ENCODE assay signal across 23 cellular contexts in genomic region chr17:62713096-62713870, GRCh38.
A peak's percentile ranks its signal among the peaks of the same experiment; 100 is the strongest.
DNase-seq lines count a peak whose midpoint lies in the region; ATAC-seq and TF ChIP-seq lines count a peak whose summit lies in the region.
"Had no signal": no experiment of that assay in that cellular context is flagged by ENCODE, and none has a peak within 500 bp of the region (broad histone marks: within the 10 kb centered on the region; RNA-seq: fewer than 3 reads in every experiment).

No MANE protein-coding gene starts in this region.

- H2AK5ac ChIP-seq in H9 (ENCODE audit: insufficient read length, low read length) (no peak overlapping the region), mesendoderm (ENCODE audit: low read length) (no peak overlapping the region)

- no peak overlapping the region for H3K4me3 Mint-ChIP-seq in H9
- H3K4me3 Mint-ChIP-seq: activated CD4-positive, alpha-beta T cell treated with anti-CD3 and anti-CD28 coated beads for 36 hours; activated naive CD4-positive, alpha-beta T cell treated with anti-CD3 and anti-CD28 coated beads for 36 hours; activated T-cell treated with anti-CD3 and anti-CD28 coated beads, Interleukin-2, amount 50 U/mL, for 4 hours; CD8-positive, alpha-beta memory T cell; dendritic cell treated with granulocyte-macrophage colony-stimulating factor and Interleukin-4, amounts not matched to agents 40 ng/mL and 50 ng/mL, for 4 days; T-helper 1 cell treated with Interleukin-12 subunit alpha and Interleukin-12 subunit beta and Interleukin-4 antibody, amounts not matched to agents 30 μg/mL and 1 μg/mL, for 36 hours had no signal

- peaks cover 7 to 16% (median 14%) of the 10 kb centered on the region in 3 experiments for H3K36me3 Mint-ChIP-seq in H9 (ENCODE audit: insufficient read depth in 1 of 3, low read depth in 3 of 3)
- H3K36me3 Mint-ChIP-seq: CD8-positive, alpha-beta memory T cell had no signal

- H2BK5ac ChIP-seq in H9 (ENCODE audit: insufficient read length, low read length), result no peak overlapping the region
- no peak overlapping the region for H2BK5ac ChIP-seq in mesendoderm (ENCODE audit: low read length)

- H3K79me1 ChIP-seq in H9 (ENCODE audit: insufficient read depth, low read depth, low read length, poor library complexity, severe bottlenecking) (no peaks in the 10 kb centered on the region), mesendoderm (ENCODE audit: low read length) (no peaks in the 10 kb centered on the region)

- H3K9ac ChIP-seq in H9 (ENCODE audit: extremely low read depth, insufficient read length, low read length) (no peak overlapping the region), mesendoderm (ENCODE audit: low read length) (no peak overlapping the region)
- H3K9ac ChIP-seq: GM23248 had no signal

- H3K27me3 Mint-ChIP-seq in H9 (ENCODE audit: low read depth), result peaks cover 15% of the 10 kb centered on the region
- H3K27me3 Mint-ChIP-seq: CD8-positive, alpha-beta memory T cell had no signal

- DNase-seq in H9 (peak; percentile 70), RWPE2 (ENCODE audit: low spot score) (peak; percentile 15), mesendoderm (no peak), renal cortical epithelial cell (ENCODE audit: low read depth) (peak; percentile 52), thyroid gland (no peak), GOT3 (lab: John Stamatoyannopoulos, UW) (no peak)
- DNase-seq: activated CD4-positive, alpha-beta T cell treated with anti-CD3 and anti-CD28 coated beads for 36 hours; activated naive CD4-positive, alpha-beta T cell treated with anti-CD3 and anti-CD28 coated beads for 36 hours; activated T-cell treated with anti-CD3 and anti-CD28 coated beads, Interleukin-2, amount 50 U/mL, for 4 hours; CD8-positive, alpha-beta memory T cell; GM23248; kidney glomerular epithelial cell; MV-4-11; NCI-H1694; NCI-H69; stimulated activated naive CD4-positive, alpha-beta T cell treated with Interleukin-2 at 50 U/mL for 16 hours had no signal

- ATAC-seq in RWPE2 (ENCODE audit: low read depth) (no peak), HG02763 (IDR thresholded peaks at IDR 0.05; ENCODE audit: unreplicated experiment) (no peak)
- ATAC-seq: activated CD4-positive, alpha-beta T cell treated with anti-CD3 and anti-CD28 coated beads for 36 hours; activated T-cell treated with anti-CD3 and anti-CD28 coated beads, Interleukin-2, amount 50 U/mL, for 4 hours had no signal

- no peaks in the 10 kb centered on the region for H4K20me1 ChIP-seq in H9 (ENCODE audit: control insufficient read depth, insufficient read depth, insufficient read length)

- H3K79me2 ChIP-seq in H9 (ENCODE audit: insufficient read depth, low read length) (no peaks in the 10 kb centered on the region), mesendoderm (ENCODE audit: control insufficient read depth, insufficient read depth, low read length) (no peaks in the 10 kb centered on the region)

- H3T11ph ChIP-seq in H9 (ENCODE audit: low read length), result no peak overlapping the region

- H4K8ac ChIP-seq in H9 (replicated peaks; ENCODE audit: insufficient read length, low read depth, low read length) (no peak overlapping the region), mesendoderm (ENCODE audit: low read depth, low read length) (no peak overlapping the region)

- no peak overlapping the region for H4K91ac ChIP-seq in H9 (ENCODE audit: insufficient read length, low read depth, low read length)

- H2AFZ ChIP-seq in H9 (ENCODE audit: low read length), result peak overlapping the region; percentile 51
- H2AFZ ChIP-seq: GM23248 had no signal

- no peak for TF ChIP-seq POLR2A in thyroid gland (IDR thresholded peaks at IDR 0.05)

- no peak overlapping the region for H3K4ac ChIP-seq in H9 (ENCODE audit: low read depth, low read length)
- H3K4ac ChIP-seq in mesendoderm (ENCODE audit: low read depth, low read length), result no peak overlapping the region

- no peak overlapping the region for H3K27ac Mint-ChIP-seq in H9
- H3K27ac Mint-ChIP-seq: activated CD4-positive, alpha-beta T cell treated with anti-CD3 and anti-CD28 coated beads for 36 hours; activated naive CD4-positive, alpha-beta T cell treated with anti-CD3 and anti-CD28 coated beads for 36 hours; dendritic cell treated with granulocyte-macrophage colony-stimulating factor and Interleukin-4, amounts not matched to agents 40 ng/mL and 50 ng/mL, for 4 days; T-helper 1 cell treated with Interleukin-12 subunit alpha and Interleukin-12 subunit beta and Interleukin-4 antibody, amounts not matched to agents 30 μg/mL and 1 μg/mL, for 36 hours had no signal

- no peaks in the 10 kb centered on the region for H3K9me3 ChIP-seq in H9 (ENCODE audit: control insufficient read depth, low read depth, low read length)
- H3K9me3 ChIP-seq in RWPE2 (ENCODE audit: severe bottlenecking), result no peaks in the 10 kb centered on the region
- no peaks in the 10 kb centered on the region for H3K9me3 ChIP-seq in thyroid gland
- H3K9me3 ChIP-seq: breast epithelium, thoracic aorta had no signal

- H3K27me3 ChIP-seq in H9 (ENCODE audit: insufficient read depth, low read length) (no peaks in the 10 kb centered on the region), RWPE2 (ENCODE audit: insufficient read depth, poor library complexity, severe bottlenecking) (no peaks in the 10 kb centered on the region), mesendoderm (ENCODE audit: insufficient read depth, low read length, poor library complexity) (no peaks in the 10 kb centered on the region), thyroid gland (no peaks in the 10 kb centered on the region)
- H3K27me3 ChIP-seq: breast epithelium, sigmoid colon had no signal

- H3K23ac ChIP-seq in H9 (ENCODE audit: insufficient read length, low read depth, low read length), result no peak overlapping the region
- H3K23ac ChIP-seq in mesendoderm (ENCODE audit: low read length), result no peak overlapping the region

- H3K4me1 ChIP-seq in H9 (ENCODE audit: insufficient read depth, low read length) (no peaks in the 10 kb centered on the region), RWPE2 (ENCODE audit: insufficient read depth, poor library complexity, severe bottlenecking) (no peaks in the 10 kb centered on the region), mesendoderm (ENCODE audit: control insufficient read depth, low read depth, low read length) (no peaks in the 10 kb centered on the region), thyroid gland (no peaks in the 10 kb centered on the region)
- H3K4me1 ChIP-seq: breast epithelium, sigmoid colon had no signal

- intact Hi-C loops in thyroid gland (cut with DNase I), result no loop called here

- H4K5ac ChIP-seq in H9 (ENCODE audit: insufficient read length, low read depth, low read length) (no peak overlapping the region), mesendoderm (ENCODE audit: low read length) (no peak overlapping the region)

- peaks cover 12 to 18% of the 10 kb centered on the region in 2 experiments for H3K9me3 Mint-ChIP-seq in H9
- H3K9me3 Mint-ChIP-seq: activated T-cell treated with anti-CD3 and anti-CD28 coated beads, Interleukin-2, amount 50 U/mL, for 4 hours; dendritic cell treated with granulocyte-macrophage colony-stimulating factor and Interleukin-4, amounts not matched to agents 40 ng/mL and 50 ng/mL, for 4 days; T-helper 1 cell treated with Interleukin-12 subunit alpha and Interleukin-12 subunit beta and Interleukin-4 antibody, amounts not matched to agents 30 μg/mL and 1 μg/mL, for 36 hours had no signal

- H3K4me3 ChIP-seq in RWPE2 (ENCODE audit: severe bottlenecking) (no peak overlapping the region), mesendoderm (ENCODE audit: low read length) (no peak overlapping the region), thyroid gland (replicated peaks in 1 of 3) (no peak overlapping the region)
- H3K4me3 ChIP-seq: breast epithelium, GM23248, sigmoid colon, SK-N-MC, thoracic aorta had no signal

- H3K4me1 Mint-ChIP-seq in H9, result peaks cover 10 to 16% of the 10 kb centered on the region in 2 experiments
- H3K4me1 Mint-ChIP-seq: CD8-positive, alpha-beta memory T cell had no signal

- H2BK120ac ChIP-seq in H9 (ENCODE audit: low read depth, low read length, poor library complexity, severe bottlenecking), result no peak overlapping the region
- H2BK120ac ChIP-seq in mesendoderm (ENCODE audit: low read depth, low read length), result no peak overlapping the region

- no peak overlapping the region for H2BK12ac ChIP-seq in H9 (ENCODE audit: insufficient read length, low read depth, low read length)

- H3K27ac ChIP-seq in H9 (ENCODE audit: insufficient read length, low read depth, low read length) (no peak overlapping the region), RWPE2 (ENCODE audit: poor library complexity, severe bottlenecking) (no peak overlapping the region), mesendoderm (ENCODE audit: low read depth, low read length) (no peak overlapping the region), thyroid gland (no peak overlapping the region)
- H3K27ac ChIP-seq: breast epithelium, sigmoid colon, SK-N-MC, thoracic aorta had no signal

- H2BK20ac ChIP-seq in H9 (ENCODE audit: low read depth, low read length, poor library complexity, severe bottlenecking), result no peak overlapping the region

- H3K18ac ChIP-seq in H9 (ENCODE audit: insufficient read length, low read depth, low read length) (no peak overlapping the region), mesendoderm (ENCODE audit: low read length) (no peak overlapping the region)

- H3K14ac ChIP-seq in H9 (ENCODE audit: insufficient read depth, low read length), result no peak overlapping the region

- H3K36me3 ChIP-seq in RWPE2 (ENCODE audit: low read depth) (no peaks in the 10 kb centered on the region), mesendoderm (ENCODE audit: control insufficient read depth, insufficient read depth, low read length) (no peaks in the 10 kb centered on the region), thyroid gland (no peaks in the 10 kb centered on the region)
- H3K36me3 ChIP-seq: breast epithelium, sigmoid colon, thoracic aorta had no signal

- TF ChIP-seq CTCF in H9 (conservative IDR thresholded peaks at IDR 0.05), result no peak
- TF ChIP-seq CTCF in RWPE2 (IDR thresholded peaks at IDR 0.05; ENCODE audit: poor library complexity, severe bottlenecking), result no peak
- no peak for TF ChIP-seq CTCF in thyroid gland (IDR thresholded peaks at IDR 0.05)

- H2BK15ac ChIP-seq in H9 (ENCODE audit: low read depth, low read length), result no peak overlapping the region
- H2BK15ac ChIP-seq in mesendoderm (replicated peaks; ENCODE audit: low read depth), result no peak overlapping the region

- H3K23me2 ChIP-seq in H9 (ENCODE audit: insufficient read length, low read depth, low read length, poor library complexity, severe bottlenecking), result no peaks in the 10 kb centered on the region

- H3K4me2 ChIP-seq in H9 (ENCODE audit: insufficient read depth, insufficient read length, low read length) (no peak overlapping the region), mesendoderm (ENCODE audit: low read length) (no peak overlapping the region)

- H3K56ac ChIP-seq in H9 (ENCODE audit: insufficient read length, low read depth, low read length) (no peak overlapping the region), mesendoderm (ENCODE audit: low read length) (peak overlapping the region; percentile 12)

- WGBS in H9 (ENCODE audit: extremely low coverage, insufficient read length, low lambda C conversion rate), result no CpG with 5 or more reads among the region's 16 CpGs
- WGBS in mesendoderm (ENCODE audit: extremely low coverage, insufficient coverage, low lambda C conversion rate), result no CpG with 5 or more reads among the region's 16 CpGs
- 82 to 84% methylated on average over 16 of the region's 16 CpGs for WGBS in thyroid gland, 2 donors

Comparison
In these comparisons a context has a peak if more than half of its experiments do, and no peak if none do; other contexts are left out.
1. DNase-seq: peak in H9 (single experiment), RWPE2 (single experiment) and renal cortical epithelial cell (single experiment); none in mesendoderm (single experiment), thyroid gland (0 of 2) and GOT3 (single experiment).